In genomic region chr10:104337985-104338735, GRCh38 we compare ENCODE assay signal across 1 cellular context.
TF ChIP-seq lines count a peak whose summit lies in the region.

A gene with protein sequence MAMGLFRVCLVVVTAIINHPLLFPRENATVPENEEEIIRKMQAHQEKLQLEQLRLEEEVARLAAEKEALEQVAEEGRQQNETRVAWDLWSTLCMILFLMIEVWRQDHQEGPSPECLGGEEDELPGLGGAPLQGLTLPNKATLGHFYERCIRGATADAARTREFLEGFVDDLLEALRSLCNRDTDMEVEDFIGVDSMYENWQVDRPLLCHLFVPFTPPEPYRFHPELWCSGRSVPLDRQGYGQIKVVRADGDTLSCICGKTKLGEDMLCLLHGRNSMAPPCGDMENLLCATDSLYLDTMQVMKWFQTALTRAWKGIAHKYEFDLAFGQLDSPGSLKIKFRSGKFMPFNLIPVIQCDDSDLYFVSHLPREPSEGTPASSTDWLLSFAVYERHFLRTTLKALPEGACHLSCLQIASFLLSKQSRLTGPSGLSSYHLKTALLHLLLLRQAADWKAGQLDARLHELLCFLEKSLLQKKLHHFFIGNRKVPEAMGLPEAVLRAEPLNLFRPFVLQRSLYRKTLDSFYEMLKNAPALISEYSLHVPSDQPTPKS (minus strand): TSS chr10:104338465. CDS start chr10:104316051, 22,414 bp downstream.

TF ChIP-seq in HepG2, 621 proteins besides CTCF, POLR2A, EP300 and RAD21 (continued from another document and continues in another):
- TF ChIP-seq ZBTB10 (CRISPR knock-in tag; IDR thresholded peaks at IDR 0.05; ENCODE audit: borderline replicate concordance) (no peak), RCOR2 (CRISPR knock-in tag; IDR thresholded peaks at IDR 0.05) (no peak), MYNN (CRISPR knock-in tag; IDR thresholded peaks at IDR 0.05; ENCODE audit: low read depth) (no peak), HINFP (CRISPR knock-in tag; IDR thresholded peaks at IDR 0.05; ENCODE audit: low read depth) (0 out of 2 replicates have a peak, but pooled peaks have one; percentile 25), PREB (CRISPR knock-in tag; IDR thresholded peaks at IDR 0.05) (no peak), HOXA9 (CRISPR knock-in tag; IDR thresholded peaks at IDR 0.05; ENCODE audit: borderline replicate concordance) (no peak), RORA (CRISPR knock-in tag; IDR thresholded peaks at IDR 0.05) (no peak), ZBED4 (CRISPR knock-in tag; IDR thresholded peaks at IDR 0.05; ENCODE audit: borderline replicate concordance) (no peak), THAP8 (CRISPR knock-in tag; IDR thresholded peaks at IDR 0.05; ENCODE audit: borderline replicate concordance) (no peak), ADNP (CRISPR knock-in tag; IDR thresholded peaks at IDR 0.05) (no peak), MLLT10 (CRISPR knock-in tag; IDR thresholded peaks at IDR 0.05) (no peak), IKZF1 (IDR thresholded peaks at IDR 0.05) (no peak), ARID4A (CRISPR knock-in tag; IDR thresholded peaks at IDR 0.05; ENCODE audit: borderline replicate concordance) (peak; percentile 33; the same call in 1 of the 2 replicates), ZNF773 (CRISPR knock-in tag; IDR thresholded peaks at IDR 0.05; ENCODE audit: borderline replicate concordance) (no peak), CSRNP2 (CRISPR knock-in tag; conservative IDR thresholded peaks at IDR 0.05; ENCODE audit: low read depth) (no peak), HOXD1 (CRISPR knock-in tag; IDR thresholded peaks at IDR 0.05) (no peak; the same call in 1 of the 2 replicates), XRCC5 (optimal IDR thresholded peaks at IDR 0.05; ENCODE audit: low read length) (no peak), MTA1 (CRISPR knock-in tag; IDR thresholded peaks at IDR 0.05; ENCODE audit: borderline replicate concordance) (0 out of 2 replicates have a peak, but pooled peaks have one; percentile 19), ZNF766 (CRISPR knock-in tag; IDR thresholded peaks at IDR 0.05; ENCODE audit: borderline replicate concordance) (no peak), ZBTB3 (CRISPR knock-in tag; IDR thresholded peaks at IDR 0.05; ENCODE audit: borderline replicate concordance, low read depth) (no peak), EED (CRISPR knock-in tag; IDR thresholded peaks at IDR 0.05) (0 out of 2 replicates have a peak, but pooled peaks have one; percentile 45), HES4 (CRISPR knock-in tag; IDR thresholded peaks at IDR 0.05; ENCODE audit: borderline replicate concordance) (peak; percentile 69; the same call in 1 of the 2 replicates), NFRKB (IDR thresholded peaks at IDR 0.05) (no peak)
- TF ChIP-seq, protein P1, sequence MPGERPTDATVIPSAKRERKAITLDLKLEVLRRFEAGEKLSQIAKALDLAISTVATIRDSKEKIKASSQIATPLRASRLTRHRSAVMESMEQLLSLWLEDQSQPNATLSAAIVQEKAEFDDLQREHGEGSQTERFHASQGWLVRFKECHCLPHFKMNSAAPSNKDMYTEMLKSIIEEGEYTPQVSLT (CRISPR knock-in tag; IDR thresholded peaks at IDR 0.05; ENCODE audit: borderline replicate concordance, low read depth), result no peak
- TF ChIP-seq, protein P2, sequence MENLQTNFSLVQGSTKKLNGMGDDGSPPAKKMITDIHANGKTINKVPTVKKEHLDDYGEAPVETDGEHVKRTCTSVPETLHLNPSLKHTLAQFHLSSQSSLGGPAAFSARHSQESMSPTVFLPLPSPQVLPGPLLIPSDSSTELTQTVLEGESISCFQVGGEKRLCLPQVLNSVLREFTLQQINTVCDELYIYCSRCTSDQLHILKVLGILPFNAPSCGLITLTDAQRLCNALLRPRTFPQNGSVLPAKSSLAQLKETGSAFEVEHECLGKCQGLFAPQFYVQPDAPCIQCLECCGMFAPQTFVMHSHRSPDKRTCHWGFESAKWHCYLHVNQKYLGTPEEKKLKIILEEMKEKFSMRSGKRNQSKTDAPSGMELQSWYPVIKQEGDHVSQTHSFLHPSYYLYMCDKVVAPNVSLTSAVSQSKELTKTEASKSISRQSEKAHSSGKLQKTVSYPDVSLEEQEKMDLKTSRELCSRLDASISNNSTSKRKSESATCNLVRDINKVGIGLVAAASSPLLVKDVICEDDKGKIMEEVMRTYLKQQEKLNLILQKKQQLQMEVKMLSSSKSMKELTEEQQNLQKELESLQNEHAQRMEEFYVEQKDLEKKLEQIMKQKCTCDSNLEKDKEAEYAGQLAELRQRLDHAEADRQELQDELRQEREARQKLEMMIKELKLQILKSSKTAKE (CRISPR knock-in tag; IDR thresholded peaks at IDR 0.05; ENCODE audit: borderline replicate concordance), result no peak
- TF ChIP-seq, protein P3, sequence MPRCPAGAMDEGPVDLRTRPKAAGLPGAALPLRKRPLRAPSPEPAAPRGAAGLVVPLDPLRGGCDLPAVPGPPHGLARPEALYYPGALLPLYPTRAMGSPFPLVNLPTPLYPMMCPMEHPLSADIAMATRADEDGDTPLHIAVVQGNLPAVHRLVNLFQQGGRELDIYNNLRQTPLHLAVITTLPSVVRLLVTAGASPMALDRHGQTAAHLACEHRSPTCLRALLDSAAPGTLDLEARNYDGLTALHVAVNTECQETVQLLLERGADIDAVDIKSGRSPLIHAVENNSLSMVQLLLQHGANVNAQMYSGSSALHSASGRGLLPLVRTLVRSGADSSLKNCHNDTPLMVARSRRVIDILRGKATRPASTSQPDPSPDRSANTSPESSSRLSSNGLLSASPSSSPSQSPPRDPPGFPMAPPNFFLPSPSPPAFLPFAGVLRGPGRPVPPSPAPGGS (CRISPR knock-in tag; IDR thresholded peaks at IDR 0.05), result peak; percentile 78; the same call in 1 of the 2 replicates
- TF ChIP-seq, protein P4, sequence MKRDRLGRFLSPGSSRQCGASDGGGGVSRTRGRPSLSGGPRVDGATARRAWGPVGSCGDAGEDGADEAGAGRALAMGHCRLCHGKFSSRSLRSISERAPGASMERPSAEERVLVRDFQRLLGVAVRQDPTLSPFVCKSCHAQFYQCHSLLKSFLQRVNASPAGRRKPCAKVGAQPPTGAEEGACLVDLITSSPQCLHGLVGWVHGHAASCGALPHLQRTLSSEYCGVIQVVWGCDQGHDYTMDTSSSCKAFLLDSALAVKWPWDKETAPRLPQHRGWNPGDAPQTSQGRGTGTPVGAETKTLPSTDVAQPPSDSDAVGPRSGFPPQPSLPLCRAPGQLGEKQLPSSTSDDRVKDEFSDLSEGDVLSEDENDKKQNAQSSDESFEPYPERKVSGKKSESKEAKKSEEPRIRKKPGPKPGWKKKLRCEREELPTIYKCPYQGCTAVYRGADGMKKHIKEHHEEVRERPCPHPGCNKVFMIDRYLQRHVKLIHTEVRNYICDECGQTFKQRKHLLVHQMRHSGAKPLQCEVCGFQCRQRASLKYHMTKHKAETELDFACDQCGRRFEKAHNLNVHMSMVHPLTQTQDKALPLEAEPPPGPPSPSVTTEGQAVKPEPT (CRISPR knock-in tag; IDR thresholded peaks at IDR 0.05; ENCODE audit: low read depth), result peak; percentile 100
